Comparison of ENCODE assay signal across 7 cellular contexts in genomic region chr18:77114564-77115391, GRCh38. TPM values are rescaled to one million over a fixed set of nuclear protein-coding genes. Genes with fewer than 3 reads are reported as not detected.
DNase-seq lines count a peak whose midpoint lies in the region; ATAC-seq and TF ChIP-seq lines count a peak whose summit lies in the region.

No MANE protein-coding gene starts in this region.

- 13 to 40% methylated on average over 11 to 27 of the region's 27 CpGs for WGBS in upper lobe of left lung, 2 donors

- TF ChIP-seq POLR2A in upper lobe of left lung (IDR thresholded peaks at IDR 0.05), result peak in 2 of 4 donors; percentile 36 to 64

- no peaks in the 10 kb centered on the region for H3K36me3 ChIP-seq in upper lobe of left lung

- H3K27me3 ChIP-seq in upper lobe of left lung, result no peaks in the 10 kb centered on the region

- TF ChIP-seq EP300 in upper lobe of left lung (IDR thresholded peaks at IDR 0.05), result peak in 3 of 4 donors; percentile 35 to 98 (median 96)

- ATAC-seq in GM18517 (IDR thresholded peaks at IDR 0.05; ENCODE audit: unreplicated experiment) (peak; percentile 94), HG02970 (IDR thresholded peaks at IDR 0.05; ENCODE audit: low FRiP score, unreplicated experiment) (peak; percentile 85), upper lobe of left lung (ENCODE audit: low FRiP score in 2 of 2) (peak; percentile 89 to 92)

- TF ChIP-seq CTCF in upper lobe of left lung (IDR thresholded peaks at IDR 0.05), result peak in 1 of 6 experiments; percentile 10

- peaks cover 31 to 62% (median 40%) of the 10 kb centered on the region in 4 donors for H3K4me1 ChIP-seq in upper lobe of left lung

- peak; percentile 93 for DNase-seq in medulla oblongata (ENCODE audit: extremely low spot score)
- DNase-seq in upper lobe of left lung, result peak; percentile 89 to 97
- DNase-seq in NCI-H1436 (lab: John Stamatoyannopoulos, UW), result no peak

- H3K27ac ChIP-seq in cingulate gyrus (ENCODE audit: low read depth, low read length) (peak overlapping the region; percentile 58), upper lobe of left lung (peak overlapping the region; percentile 83 to 94 (median 90))

- peak overlapping the region in 1 of 4 donors; percentile 8 for H3K4me3 ChIP-seq in upper lobe of left lung

- H3K9me3 ChIP-seq in upper lobe of left lung, result no peaks in the 10 kb centered on the region

TF ChIP-seq in PFSK-1, 5 proteins besides CTCF, POLR2A, EP300 and RAD21:
- TF ChIP-seq POLR2AphosphoS5 (IDR thresholded peaks at IDR 0.05; ENCODE audit: low read depth, low read length), result no peak
- TF ChIP-seq FOXP2 (optimal IDR thresholded peaks at IDR 0.05; ENCODE audit: borderline replicate concordance, extremely low read depth, extremely low read length, insufficient read depth), result peak; percentile 78
TF ChIP-seq in PFSK-1: peak in this region for 1.

RNA-seq across cellular contexts. Expression of gene MBP, which starts 17.8 kb away (rescaled TPM):
- 0.54 TPM for polyA plus RNA-seq in PFSK-1 (2012; ENCODE audit: insufficient read length, low read depth)
- 10 to 100 TPM; 55.5 to 87.6 (median 68.8) TPM for total RNA-seq in upper lobe of left lung
